Comparison of ENCODE assay signal across 18 cellular contexts in genomic region chr16:50305441-50306061, GRCh38. TPM values are rescaled to one million over a fixed set of nuclear protein-coding genes. Genes with fewer than 3 reads are reported as not detected.
DNase-seq lines count a peak whose midpoint lies in the region; ATAC-seq, FAIRE-seq and TF ChIP-seq lines count a peak whose summit lies in the region.
"Had no signal": no experiment of that assay in that cellular context is flagged by ENCODE, and none has a peak within 500 bp of the region (broad histone marks: within the 10 kb centered on the region; RNA-seq: fewer than 3 reads in every experiment).

No MANE protein-coding gene starts in this region.

- TF ChIP-seq EP300 in ovary (IDR thresholded peaks at IDR 0.05) = no peak

- WGBS in ovary, 3 donors = 85 to 94% (median 91%) methylated on average over 21 of the region's 21 CpGs
- WGBS in small intestine, 3 donors = 80 to 87% (median 85%) methylated on average over 21 of the region's 21 CpGs

- intact Hi-C loops in CD4-positive, alpha-beta T cell (cut with DNase I, micrococcal nuclease) = no loop called here
- intact Hi-C loops in CD8-positive, alpha-beta T cell (cut with DNase I, micrococcal nuclease) = no loop called here
- intact Hi-C loops in ovary (cut with DNase I) = no loop called here

- H3K9me3 ChIP-seq in CD4-positive, alpha-beta T cell (ENCODE audit: control insufficient read depth, low read length) = no peaks in the 10 kb centered on the region
- H3K9me3 ChIP-seq in CD8-positive, alpha-beta T cell (ENCODE audit: low read length) = no peaks in the 10 kb centered on the region
- H3K9me3 ChIP-seq in ovary (no peaks in the 10 kb centered on the region), small intestine (ENCODE audit: control insufficient read depth, low read depth) (no peaks in the 10 kb centered on the region)
- H3K9me3 ChIP-seq: Caco-2, mucosa of descending colon had no signal

- POLR2A ChIA-PET in CD4-positive, alpha-beta T cell (lab: Charles Lee) = no interaction called here
- POLR2A ChIA-PET in CD8-positive, alpha-beta T cell (lab: Charles Lee) = no interaction called here

- no peaks in the 10 kb centered on the region for H3K27me3 Mint-ChIP-seq in CD4-positive, alpha-beta T cell
- no peaks in the 10 kb centered on the region for H3K27me3 Mint-ChIP-seq in CD8-positive, alpha-beta T cell (ENCODE audit: low read depth)

- no peak for TF ChIP-seq CTCF in CD4-positive, alpha-beta T cell (IDR thresholded peaks at IDR 0.05)
- TF ChIP-seq CTCF in CD8-positive, alpha-beta T cell (IDR thresholded peaks at IDR 0.05) = no peak
- TF ChIP-seq CTCF in coronary artery (IDR thresholded peaks at IDR 0.05) = no peak
- no peak for TF ChIP-seq CTCF in ovary (IDR thresholded peaks at IDR 0.05)

- no peaks in the 10 kb centered on the region for H3K9me3 Mint-ChIP-seq in CD4-positive, alpha-beta T cell
- H3K9me3 Mint-ChIP-seq in CD8-positive, alpha-beta T cell = no peaks in the 10 kb centered on the region
- H3K9me3 Mint-ChIP-seq: HFFc6 had no signal

- peak in 1 of 10 experiments; percentile 31 for DNase-seq in CD4-positive, alpha-beta T cell
- no peak for DNase-seq in CD8-positive, alpha-beta T cell
- DNase-seq in coronary artery (ENCODE audit: low spot score) (peak; percentile 67), ovary (peak in 4 of 5 donors; percentile 18 to 39 (median 24)), small intestine (no peak), T-helper 9 cell (no peak), HUDEP-2 (lab: John Stamatoyannopoulos, UW; ENCODE audit: unreplicated experiment in 76 of 76) (no peak)
- DNase-seq: AML-193, Caco-2, HFFc6, NCI-H1105, NCI-H524 treated with DMSO at 0.1 percent for 48 hours, nucleus accumbens, SHP77 treated with DMSO at 0.1 percent for 48 hours, T-helper 2 cell had no signal

- ATAC-seq in CD4-positive, alpha-beta T cell (ENCODE audit: poor library complexity) = no peak
- ATAC-seq in CD8-positive, alpha-beta T cell = no peak
- ATAC-seq: left colon, mucosa of descending colon had no signal

- peaks cover 77% of the 10 kb centered on the region for H3K36me3 Mint-ChIP-seq in CD4-positive, alpha-beta T cell (ENCODE audit: low read depth)
- H3K36me3 Mint-ChIP-seq in CD8-positive, alpha-beta T cell = peaks cover 77% of the 10 kb centered on the region

- H3K36me3 ChIP-seq in CD8-positive, alpha-beta T cell (ENCODE audit: insufficient read depth, low read length) = peaks cover 65% of the 10 kb centered on the region
- no peaks in the 10 kb centered on the region for H3K36me3 ChIP-seq in ovary
- peaks cover 0 to 2% of the 10 kb centered on the region in 2 donors for H3K36me3 ChIP-seq in small intestine (ENCODE audit: control insufficient read depth in 2 of 2, insufficient read depth in 2 of 2, low read length in 2 of 2)

- no peaks in the 10 kb centered on the region for H3K4me1 ChIP-seq in CD8-positive, alpha-beta T cell (ENCODE audit: insufficient read depth, low read length)
- H3K4me1 ChIP-seq in ovary (ENCODE audit: insufficient read depth) (peaks cover 29% of the 10 kb centered on the region), small intestine (ENCODE audit: control insufficient read depth in 2 of 2, insufficient read depth in 1 of 2, low read depth in 1 of 2, low read length in 1 of 2) (no peaks in the 10 kb centered on the region)

- no peak for TF ChIP-seq POLR2A in ovary (IDR thresholded peaks at IDR 0.05)

- no peak for FAIRE-seq in small intestine (lab: Jason Lieb, UNC)
- FAIRE-seq: colon had no signal

- H3K27ac Mint-ChIP-seq in CD4-positive, alpha-beta T cell = no peak overlapping the region
- peak overlapping the region; percentile 45 for H3K27ac Mint-ChIP-seq in CD8-positive, alpha-beta T cell
- H3K27ac Mint-ChIP-seq: HFFc6 had no signal

- H3K4me3 Mint-ChIP-seq in CD4-positive, alpha-beta T cell = no peak overlapping the region
- no peak overlapping the region for H3K4me3 Mint-ChIP-seq in CD8-positive, alpha-beta T cell
- H3K4me3 Mint-ChIP-seq: HFFc6 had no signal

- peak overlapping the region; percentile 11 for H3K27ac ChIP-seq in CD4-positive, alpha-beta T cell (ENCODE audit: low read depth, low read length)
- no peak overlapping the region for H3K27ac ChIP-seq in CD8-positive, alpha-beta T cell (ENCODE audit: low read depth, low read length)
- H3K27ac ChIP-seq in coronary artery = no peak overlapping the region
- no peak overlapping the region for H3K27ac ChIP-seq in ovary
- H3K27ac ChIP-seq in small intestine (ENCODE audit: low read depth in 1 of 2, low read length in 1 of 2) = no peak overlapping the region

- no peaks in the 10 kb centered on the region for H3K4me1 Mint-ChIP-seq in CD4-positive, alpha-beta T cell (ENCODE audit: low read depth)
- no peaks in the 10 kb centered on the region for H3K4me1 Mint-ChIP-seq in CD8-positive, alpha-beta T cell (ENCODE audit: low read depth)

- H3K4me3 ChIP-seq in CD8-positive, alpha-beta T cell (ENCODE audit: low read depth, low read length) = no peak overlapping the region
- H3K4me3 ChIP-seq in coronary artery (no peak overlapping the region), ovary (no peak overlapping the region), small intestine (ENCODE audit: low read depth in 1 of 2, low read length in 2 of 2) (no peak overlapping the region)
- H3K4me3 ChIP-seq: mucosa of descending colon had no signal

- CTCF ChIA-PET in CD4-positive, alpha-beta T cell (lab: Charles Lee) = no interaction called here
- CTCF ChIA-PET in CD8-positive, alpha-beta T cell (lab: Charles Lee) = interaction anchor here (0.8 to 1.4 kb wide), 4 partner anchors 9 to 31 kb away, joined by 3 to 4 read pairs (median 3); no protein-coding TSS in a partner anchor

- H3K27me3 ChIP-seq in CD4-positive, alpha-beta T cell (ENCODE audit: control insufficient read depth, insufficient read depth, low read length) = no peaks in the 10 kb centered on the region
- H3K27me3 ChIP-seq in CD8-positive, alpha-beta T cell (ENCODE audit: insufficient read depth, low read length) = no peaks in the 10 kb centered on the region
- H3K27me3 ChIP-seq in ovary = no peaks in the 10 kb centered on the region
- no peaks in the 10 kb centered on the region for H3K27me3 ChIP-seq in small intestine (ENCODE audit: control insufficient read depth in 2 of 2, insufficient read depth in 2 of 2, low read length in 2 of 2)

RNA-seq across cellular contexts. Expression of gene ADCY7, which starts 39.2 kb away (rescaled TPM):
- 100 to 1,000 TPM; 136 to 147 TPM for total RNA-seq in CD4-positive, alpha-beta T cell
- 100 to 1,000 TPM; 117 to 126 TPM for total RNA-seq in CD8-positive, alpha-beta T cell
- total RNA-seq in ovary = 10 to 100 TPM; 23.4 to 78.9 (median 39.5) TPM
- polyA plus RNA-seq in ovary = 10 to 100 TPM; 10.2 to 10.7 TPM
- 1 to 10 TPM in 1 of 3 donors, under 1 TPM in 2; 0.45 to 6.3 (median 0.54) TPM for polyA plus RNA-seq in small intestine

Comparison
In these comparisons a context has a peak if more than half of its experiments do, and no peak if none do; other contexts are left out.
1. DNase-seq: peak in coronary artery (single experiment) and ovary (4 of 5); none in CD8-positive, alpha-beta T cell (0 of 7), small intestine (single experiment), T-helper 9 cell (single experiment) and HUDEP-2 (0 of 76).